8 cellular contexts compared by ENCODE assay signal in the genomic region with DNA sequence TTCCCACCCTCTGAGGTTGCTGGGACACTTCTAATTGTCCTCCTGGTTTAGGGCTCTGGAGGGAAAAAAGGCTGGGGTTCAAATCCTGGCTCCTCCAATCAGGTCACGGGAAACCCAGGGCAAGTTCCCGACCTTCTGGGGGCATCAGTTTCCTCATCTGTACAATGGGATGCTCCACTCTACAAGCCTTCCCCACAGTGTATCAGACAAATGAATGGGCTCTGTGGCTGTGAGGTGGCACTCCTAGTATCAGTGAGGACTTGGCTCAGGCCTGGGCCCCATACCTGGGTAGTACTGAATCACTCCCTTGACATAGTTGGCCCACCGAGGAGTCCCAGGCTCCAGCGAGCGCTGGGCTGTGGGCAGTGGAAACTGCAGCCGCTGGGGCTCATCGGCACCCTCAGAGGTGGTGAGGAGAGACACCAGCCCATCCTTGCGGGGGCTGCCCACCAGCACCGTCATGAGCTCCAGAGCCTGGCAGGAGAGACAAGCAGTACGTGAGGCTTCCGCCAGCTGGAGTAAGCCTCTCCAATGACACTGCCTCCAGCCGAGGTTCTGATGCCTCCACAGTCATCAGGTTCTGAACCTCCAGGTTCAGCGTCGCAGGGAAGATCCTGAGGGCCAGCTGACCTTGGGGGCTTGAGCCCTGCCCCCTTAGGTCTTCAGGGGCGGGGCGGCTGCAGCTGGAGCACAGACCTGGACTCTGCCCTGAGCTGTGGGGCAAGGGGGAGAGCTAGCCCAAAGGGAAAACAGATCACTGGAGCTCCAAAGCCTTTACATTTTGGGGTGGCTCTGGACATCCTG. TPM values are rescaled to one million over a fixed set of nuclear protein-coding genes. Genes with fewer than 3 reads are reported as not detected.
DNase-seq lines count a peak whose midpoint lies in the region; FAIRE-seq and TF ChIP-seq lines count a peak whose summit lies in the region.

No MANE protein-coding gene starts in this region.

- peak overlapping the region; percentile 75 for H3K4me3 Mint-ChIP-seq in Caco-2 (ENCODE audit: unreplicated experiment)

- no peaks in the 10 kb centered on the region for H3K27me3 Mint-ChIP-seq in Caco-2 (ENCODE audit: insufficient read depth, unreplicated experiment)

- no peaks in the 10 kb centered on the region; the same call in 1 of the 2 replicates for H3K36me3 ChIP-seq in Caco-2 (ENCODE audit: control insufficient read depth, insufficient read depth, low read length)
- H3K36me3 ChIP-seq in esophagus muscularis mucosa = peaks cover 0 to 35% (median 10%) of the 10 kb centered on the region in 4 donors
- H3K36me3 ChIP-seq in ovary = no peaks in the 10 kb centered on the region

- DNase-seq in Caco-2 (no peak), esophagus muscularis mucosa (ENCODE audit: extremely low spot score) (no peak), ovary (peak in 1 of 5 donors; percentile 41), SKM-1 (lab: John Stamatoyannopoulos, UW; ENCODE audit: unreplicated experiment) (no peak), mucosa of gallbladder (ENCODE audit: low spot score) (no peak), urothelium cell line (ENCODE audit: low spot score) (no peak)
- DNase-seq in activated CD8-positive, alpha-beta memory T cell treated with anti-CD3 and anti-CD28 coated beads, Interleukin-2, amount 50 U/mL, for 4 hours = no peak

- TF ChIP-seq CTCF in Caco-2 (IDR thresholded peaks at IDR 0.05; ENCODE audit: insufficient read depth in 1 of 2, low read depth in 1 of 2, low read length in 1 of 2, severe bottlenecking in 1 of 2, unreplicated experiment in 1 of 2) = no peak
- TF ChIP-seq CTCF in esophagus muscularis mucosa (IDR thresholded peaks at IDR 0.05) = no peak
- TF ChIP-seq CTCF in ovary (IDR thresholded peaks at IDR 0.05) = no peak

- POLR2A ChIA-PET in Caco-2 (lab: Charles Lee) = interaction anchor here (0.5 to 3.4 kb wide), 5 partner anchors 16 to 117 kb away, joined by 4 to 49 read pairs (median 6); a partner anchor contains a TSS

- CTCF ChIA-PET in Caco-2 (lab: Charles Lee) = interaction anchor here (0.6 to 4.6 kb wide), 11 partner anchors 14 to 504 kb away, joined by 3 to 27 read pairs (median 6); a partner anchor contains a TSS

- TF ChIP-seq POLR2A in esophagus muscularis mucosa (IDR thresholded peaks at IDR 0.05; ENCODE audit: low read depth) (no peak), ovary (IDR thresholded peaks at IDR 0.05) (no peak)

- H3K4me3 ChIP-seq in Caco-2 (ENCODE audit: low read depth, low read length) = peak overlapping the region; percentile 75
- peak overlapping the region; percentile 71 to 91 (median 77) for H3K4me3 ChIP-seq in esophagus muscularis mucosa
- H3K4me3 ChIP-seq in ovary = peak overlapping the region; percentile 61

- 73% methylated on average over 10 of the region's 16 CpGs for WGBS in esophagus muscularis mucosa
- WGBS in ovary, 3 donors = 46 to 66% (median 49%) methylated on average over 13 to 16 of the region's 16 CpGs

- H3K27me3 ChIP-seq in Caco-2 (replicated peaks; ENCODE audit: control insufficient read depth, insufficient read depth, low read length) (no peaks in the 10 kb centered on the region), esophagus muscularis mucosa (no peaks in the 10 kb centered on the region), ovary (no peaks in the 10 kb centered on the region)

- H3K9me3 Mint-ChIP-seq in Caco-2 (ENCODE audit: unreplicated experiment) = no peaks in the 10 kb centered on the region

- intact Hi-C loops in Caco-2 (cut with micrococcal nuclease; ENCODE audit: unreplicated experiment) = no loop called here
- intact Hi-C loops in esophagus muscularis mucosa (cut with DNase I) = loop anchor here (10.0 kb wide), 1 partner anchor 61 kb away; no protein-coding TSS in a partner anchor
- intact Hi-C loops in ovary (cut with DNase I) = no loop called here

- no peak for FAIRE-seq in urothelium cell line (lab: Jason Lieb, UNC)

- peaks cover 27% of the 10 kb centered on the region for H3K4me1 ChIP-seq in Caco-2
- H3K4me1 ChIP-seq in esophagus muscularis mucosa = peaks cover 10 to 30% (median 26%) of the 10 kb centered on the region in 4 donors
- peaks cover 11% of the 10 kb centered on the region for H3K4me1 ChIP-seq in ovary (ENCODE audit: insufficient read depth)

- peaks cover 7% of the 10 kb centered on the region for H3K36me3 Mint-ChIP-seq in Caco-2 (ENCODE audit: insufficient read depth, unreplicated experiment)

- H3K9me3 ChIP-seq in Caco-2 (no peaks in the 10 kb centered on the region), esophagus muscularis mucosa (no peaks in the 10 kb centered on the region), ovary (no peaks in the 10 kb centered on the region)

- peak overlapping the region; percentile 75 for H3K27ac Mint-ChIP-seq in Caco-2 (ENCODE audit: unreplicated experiment)

- TF ChIP-seq EP300 in esophagus muscularis mucosa (IDR thresholded peaks at IDR 0.05) = no peak
- TF ChIP-seq EP300 in ovary (IDR thresholded peaks at IDR 0.05) = no peak

- peak overlapping the region; percentile 83 to 93 (median 90) for H3K27ac ChIP-seq in esophagus muscularis mucosa (replicated peaks in 1 of 4)
- H3K27ac ChIP-seq in ovary = peak overlapping the region; percentile 12 to 78

- H3K4me1 Mint-ChIP-seq in Caco-2 (ENCODE audit: low read depth, unreplicated experiment) = peaks cover 8% of the 10 kb centered on the region

- BruUV-seq in Caco-2 (replicated peaks; lab: Mats Ljungman, UMichigan) = no TSS peak

TF ChIP-seq in PFSK-1, 5 proteins besides CTCF, POLR2A, EP300 and RAD21:
- TF ChIP-seq, protein P1, sequence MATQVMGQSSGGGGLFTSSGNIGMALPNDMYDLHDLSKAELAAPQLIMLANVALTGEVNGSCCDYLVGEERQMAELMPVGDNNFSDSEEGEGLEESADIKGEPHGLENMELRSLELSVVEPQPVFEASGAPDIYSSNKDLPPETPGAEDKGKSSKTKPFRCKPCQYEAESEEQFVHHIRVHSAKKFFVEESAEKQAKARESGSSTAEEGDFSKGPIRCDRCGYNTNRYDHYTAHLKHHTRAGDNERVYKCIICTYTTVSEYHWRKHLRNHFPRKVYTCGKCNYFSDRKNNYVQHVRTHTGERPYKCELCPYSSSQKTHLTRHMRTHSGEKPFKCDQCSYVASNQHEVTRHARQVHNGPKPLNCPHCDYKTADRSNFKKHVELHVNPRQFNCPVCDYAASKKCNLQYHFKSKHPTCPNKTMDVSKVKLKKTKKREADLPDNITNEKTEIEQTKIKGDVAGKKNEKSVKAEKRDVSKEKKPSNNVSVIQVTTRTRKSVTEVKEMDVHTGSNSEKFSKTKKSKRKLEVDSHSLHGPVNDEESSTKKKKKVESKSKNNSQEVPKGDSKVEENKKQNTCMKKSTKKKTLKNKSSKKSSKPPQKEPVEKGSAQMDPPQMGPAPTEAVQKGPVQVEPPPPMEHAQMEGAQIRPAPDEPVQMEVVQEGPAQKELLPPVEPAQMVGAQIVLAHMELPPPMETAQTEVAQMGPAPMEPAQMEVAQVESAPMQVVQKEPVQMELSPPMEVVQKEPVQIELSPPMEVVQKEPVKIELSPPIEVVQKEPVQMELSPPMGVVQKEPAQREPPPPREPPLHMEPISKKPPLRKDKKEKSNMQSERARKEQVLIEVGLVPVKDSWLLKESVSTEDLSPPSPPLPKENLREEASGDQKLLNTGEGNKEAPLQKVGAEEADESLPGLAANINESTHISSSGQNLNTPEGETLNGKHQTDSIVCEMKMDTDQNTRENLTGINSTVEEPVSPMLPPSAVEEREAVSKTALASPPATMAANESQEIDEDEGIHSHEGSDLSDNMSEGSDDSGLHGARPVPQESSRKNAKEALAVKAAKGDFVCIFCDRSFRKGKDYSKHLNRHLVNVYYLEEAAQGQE (IDR thresholded peaks at IDR 0.05; ENCODE audit: insufficient read depth in 1 of 2, low read depth in 2 of 2, low read length in 2 of 2) = no peak
- TF ChIP-seq SIN3A (IDR thresholded peaks at IDR 0.05; ENCODE audit: borderline replicate concordance, insufficient read depth, low read length) (no peak), TAF1 (IDR thresholded peaks at IDR 0.05; ENCODE audit: borderline replicate concordance, insufficient read depth, low read length) (no peak), POLR2AphosphoS5 (IDR thresholded peaks at IDR 0.05; ENCODE audit: low read depth, low read length) (no peak), FOXP2 (optimal IDR thresholded peaks at IDR 0.05; ENCODE audit: borderline replicate concordance, extremely low read depth, extremely low read length, insufficient read depth) (peak; percentile 15)

RNA-seq across cellular contexts. Expression of a gene that starts 1.2 kb away (rescaled TPM):
- total RNA-seq in Caco-2 (2022) = 41.1 and 45.0 TPM in 2 replicates
- polyA plus RNA-seq in PFSK-1 (2012; ENCODE audit: insufficient read length, low read depth) = 233 TPM
- 10 to 100 TPM; 16.9 to 34.1 (median 24.4) TPM for total RNA-seq in esophagus muscularis mucosa
- 10 to 100 TPM; 17.5 to 35.1 (median 27.6) TPM for total RNA-seq in ovary
- 10 to 100 TPM in 1 of 2 donors, under 1 TPM in 1; 0.33 to 22.6 TPM for polyA plus RNA-seq in ovary
- total RNA-seq in mucosa of gallbladder = 35.9 TPM

RNA-seq across cellular contexts. Expression of a gene that starts 20.8 kb away (rescaled TPM):
- total RNA-seq in Caco-2 (2022) (31.2 and 33.3 TPM in 2 replicates), esophagus muscularis mucosa (10 to 100 TPM; 18.0 to 23.7 (median 20.0) TPM), ovary (10 to 100 TPM; 27.5 to 58.1 (median 40.8) TPM), mucosa of gallbladder (26.6 TPM)
- polyA plus RNA-seq in PFSK-1 (2012; ENCODE audit: insufficient read length, low read depth) = 33.0 TPM
- polyA plus RNA-seq in ovary = 10 to 100 TPM; 12.7 to 34.9 TPM

RNA-seq across cellular contexts. Expression of a gene that starts 42.6 kb away (rescaled TPM):
- 50.8 and 55.4 TPM in 2 replicates for total RNA-seq in Caco-2 (2022)
- 4.2 TPM for polyA plus RNA-seq in PFSK-1 (2012; ENCODE audit: insufficient read length, low read depth)
- total RNA-seq in esophagus muscularis mucosa = 10 to 100 TPM; 36.5 to 57.4 (median 46.6) TPM
- 10 to 100 TPM in 5 of 7 donors, 1 to 10 TPM in 2; 6.3 to 55.6 (median 22.5) TPM for total RNA-seq in ovary
- polyA plus RNA-seq in ovary = 1 to 10 TPM; 3.3 to 6.0 TPM
- 317 TPM for total RNA-seq in mucosa of gallbladder
